In genomic region chr4:56786955-56787354, GRCh38 we compare ENCODE assay signal across 9 cellular contexts. TPM values are rescaled to one million over a fixed set of nuclear protein-coding genes. Genes with fewer than 3 reads are reported as not detected.
DNase-seq lines count a peak whose midpoint lies in the region; ATAC-seq, FAIRE-seq and TF ChIP-seq lines count a peak whose summit lies in the region.
"Had no signal": no experiment of that assay in that cellular context is flagged by ENCODE, and none has a peak within 500 bp of the region (broad histone marks: within the 10 kb centered on the region; RNA-seq: fewer than 3 reads in every experiment).

No MANE protein-coding gene starts in this region.

- H3K9me1 ChIP-seq in K562 (ENCODE audit: control insufficient read depth, insufficient read depth, low read length) = no peaks in the 10 kb centered on the region

- POLR2A ChIA-PET in K562 (lab: Yijun Ruan, JAX) = interaction anchor here (0.6 kb wide), 1 partner anchor 26 kb away, joined by 3 read pairs; no protein-coding TSS in a partner anchor

- no peak overlapping the region for H4K8ac ChIP-seq in mesendoderm (ENCODE audit: low read depth, low read length)

- no peak overlapping the region for H3K23ac ChIP-seq in mesendoderm (ENCODE audit: low read length)

- peaks cover 15 to 32% of the 10 kb centered on the region in 2 experiments for H3K27me3 ChIP-seq in K562 (ENCODE audit: control insufficient read depth in 2 of 2, insufficient read depth in 2 of 2, low read length in 2 of 2)
- no peaks in the 10 kb centered on the region for H3K27me3 ChIP-seq in upper lobe of right lung
- H3K27me3 ChIP-seq in mesendoderm (ENCODE audit: insufficient read depth, low read length, poor library complexity) = no peaks in the 10 kb centered on the region

- H3K9ac ChIP-seq in K562 (ENCODE audit: insufficient read depth in 1 of 2, low read depth in 2 of 2, low read length in 2 of 2) = no peak overlapping the region
- no peak overlapping the region for H3K9ac ChIP-seq in mesendoderm (ENCODE audit: low read length)

- DNase-seq in NCI-H2029 (lab: John Stamatoyannopoulos, UW) (peak; percentile 45), NCI-H2029 treated with DMSO at 0.1 percent for 48 hours (lab: John Stamatoyannopoulos, UW) (no peak), K562 (ENCODE audit: extremely low read depth in 1 of 4, low spot score in 3 of 4) (no peak), kidney tubule cell (ENCODE audit: low spot score) (peak; percentile 53), upper lobe of right lung (peak; percentile 67), HuH-7.5 (ENCODE audit: low spot score) (no peak), mesendoderm (no peak)
- DNase-seq: activated T-cell treated with anti-CD3 and anti-CD28 coated beads, Interleukin-2, amount 50 U/mL, for 72 hours had no signal

- no peak overlapping the region for H4K5ac ChIP-seq in mesendoderm (ENCODE audit: low read length)

- no peak for FAIRE-seq in K562 (lab: Jason Lieb, UNC)

- H3K56ac ChIP-seq in mesendoderm (ENCODE audit: low read length) = no peak overlapping the region

- no peak overlapping the region for H3K4ac ChIP-seq in mesendoderm (ENCODE audit: low read depth, low read length)

- no peaks in the 10 kb centered on the region for H3K79me2 ChIP-seq in K562 (ENCODE audit: control insufficient read depth, insufficient read depth, low read length)
- no peaks in the 10 kb centered on the region for H3K79me2 ChIP-seq in mesendoderm (ENCODE audit: control insufficient read depth, insufficient read depth, low read length)

- H2AFZ ChIP-seq in K562 (ENCODE audit: low read depth, low read length) = no peak overlapping the region

- TF ChIP-seq RAD21 in K562 (CRISPR knock-in tag; conservative IDR thresholded peaks at IDR 0.05 in 1 of 2, IDR thresholded peaks at IDR 0.05 in 1 of 2) = no peak

- no peak overlapping the region for H3K18ac ChIP-seq in mesendoderm (ENCODE audit: low read length)

- intact Hi-C loops in K562 (cut with micrococcal nuclease) (no loop called here), upper lobe of right lung (cut with DNase I) (no loop called here)

- TF ChIP-seq POLR2A in K562 (conservative IDR thresholded peaks at IDR 0.05) = no peak

- in situ Hi-C loops in K562 (cut with MboI) = no loop called here

- 0% methylated on average over 9 of the region's 9 CpGs for WGBS in K562 (ENCODE audit: insufficient coverage, low coverage, missing lambda C conversion rate)
- WGBS in mesendoderm (ENCODE audit: extremely low coverage, insufficient coverage, low lambda C conversion rate) = no CpG with 5 or more reads among the region's 9 CpGs

- no peak for TF ChIP-seq CTCF in K562 (IDR thresholded peaks at IDR 0.05 in 2 of 3, conservative IDR thresholded peaks at IDR 0.05 in 1 of 3; ENCODE audit: insufficient read depth in 2 of 3, low read depth in 1 of 3, low read length in 3 of 3)
- no peak for TF ChIP-seq CTCF in upper lobe of right lung (IDR thresholded peaks at IDR 0.05)

- no peak overlapping the region for H2BK15ac ChIP-seq in mesendoderm (replicated peaks; ENCODE audit: low read depth)

- H2BK5ac ChIP-seq in mesendoderm (ENCODE audit: low read length) = no peak overlapping the region

- no peak overlapping the region for H3K4me2 ChIP-seq in K562 (ENCODE audit: insufficient read depth, low read length)
- no peak overlapping the region for H3K4me2 ChIP-seq in mesendoderm (ENCODE audit: low read length)

- peaks cover 0 to 5% of the 10 kb centered on the region in 2 experiments; a peak in 4 of 5 replicates for H3K4me1 ChIP-seq in K562 (replicated peaks in 1 of 2; ENCODE audit: control insufficient read depth in 2 of 2, insufficient read depth in 2 of 2, low read length in 2 of 2)
- peaks cover 12% of the 10 kb centered on the region for H3K4me1 ChIP-seq in upper lobe of right lung
- H3K4me1 ChIP-seq in mesendoderm (ENCODE audit: control insufficient read depth, low read depth, low read length) = peaks cover 2% of the 10 kb centered on the region

- no peaks in the 10 kb centered on the region for H3K79me1 ChIP-seq in mesendoderm (ENCODE audit: low read length)

- ATAC-seq in K562 (peak; percentile 29; the same call in 2 of the 3 replicates), upper lobe of right lung (peak; percentile 80), HG02938 (IDR thresholded peaks at IDR 0.05; ENCODE audit: unreplicated experiment) (no peak)
- ATAC-seq: activated T-cell treated with anti-CD3 and anti-CD28 coated beads, Interleukin-2, amount 50 U/mL, for 72 hours had no signal

- H3K27ac ChIP-seq in K562 (ENCODE audit: extremely low read depth, low read depth, low read length) (no peak overlapping the region), upper lobe of right lung (peak overlapping the region; percentile 70), mesendoderm (ENCODE audit: low read depth, low read length) (no peak overlapping the region)

- no peak overlapping the region for H2BK120ac ChIP-seq in mesendoderm (ENCODE audit: low read depth, low read length)

- H2AK5ac ChIP-seq in mesendoderm (ENCODE audit: low read length) = no peak overlapping the region

- TF ChIP-seq EP300 in K562 (IDR thresholded peaks at IDR 0.05; ENCODE audit: low read length) = no peak

- no peaks in the 10 kb centered on the region for H3K36me3 ChIP-seq in K562 (ENCODE audit: control insufficient read depth, insufficient read depth, low read length)
- H3K36me3 ChIP-seq in upper lobe of right lung = no peaks in the 10 kb centered on the region
- no peaks in the 10 kb centered on the region for H3K36me3 ChIP-seq in mesendoderm (ENCODE audit: control insufficient read depth, insufficient read depth, low read length)

- no peak overlapping the region for H3K4me3 ChIP-seq in K562
- no peak overlapping the region for H3K4me3 ChIP-seq in upper lobe of right lung
- no peak overlapping the region for H3K4me3 ChIP-seq in mesendoderm (ENCODE audit: low read length)

- no TSS peak for BruUV-seq in K562 (replicated peaks; lab: Mats Ljungman, UMichigan)

- no peaks in the 10 kb centered on the region for H4K20me1 ChIP-seq in K562 (replicated peaks; ENCODE audit: control insufficient read depth, insufficient read depth, low read length)

- CTCF ChIA-PET in K562 (lab: Yijun Ruan, JAX; ENCODE audit: low intra/inter-chr PET ratio) = no interaction called here

- no peaks in the 10 kb centered on the region for H3K9me3 ChIP-seq in K562 (replicated peaks; ENCODE audit: control insufficient read depth, insufficient read depth, low read depth, low read length)
- no peaks in the 10 kb centered on the region for H3K9me3 ChIP-seq in upper lobe of right lung

TF ChIP-seq in K562, 482 proteins besides CTCF, POLR2A, EP300 and RAD21:
- TF ChIP-seq ZNF764 (CRISPR knock-in tag; IDR thresholded peaks at IDR 0.05; ENCODE audit: low read depth) = no peak
- TF ChIP-seq VEZF1 (CRISPR knock-in tag; IDR thresholded peaks at IDR 0.05) = peak; percentile 18; the same call in 1 of the 2 replicates

RNA-seq across cellular contexts. Expression of gene SPINK2, which starts 34.5 kb away (rescaled TPM):
- total RNA-seq in K562 (2011; cell fraction: chromatin; rRNA removed; ENCODE audit: low replicate concordance) = not detected in 2 replicates
- total RNA-seq in K562 (2011; cell fraction: nucleolus; rRNA removed) = not detected in 2 replicates
- total RNA-seq in K562 (2011; cell fraction: nucleoplasm; rRNA removed) = not detected in 2 replicates
- total RNA-seq in K562 (2014; rRNA removed) = not detected in 2 replicates
- not detected in 2 replicates for total RNA-seq in K562 (2014; rRNA removed; fragmentation: Illumina TruSeq; extraction: Trizol)
- not detected in 2 replicates for total RNA-seq in K562 (2015; rRNA removed; fragmentation: Illumina TruSeq; extraction: Trizol)
- not detected in 2 replicates for total RNA-seq in K562 (2021)
- polyA plus RNA-seq in K562 (2011; rRNA removed) = not detected in 2 replicates
- polyA plus RNA-seq in K562 (2011; cell fraction: cytosol; rRNA removed) = not detected in 2 replicates
- polyA plus RNA-seq in K562 (2011; cell fraction: nucleus; rRNA removed) = not detected in 2 replicates
- not detected in 2 replicates for polyA plus RNA-seq in K562 (2012)
- polyA plus RNA-seq in K562 (2014; fragmentation: Illumina TruSeq; extraction: Trizol) = not detected in 2 replicates
- not detected for polyA plus RNA-seq in K562 (2014; fragmentation: Nextera tagmentation; extraction: Ambion mirVana)
- not detected in 2 replicates for polyA plus RNA-seq in K562 (2014; rRNA removed)
- polyA minus RNA-seq in K562 (2011; rRNA and poly(A)+ RNA removed) = not detected in 2 replicates
- not detected in 2 replicates for polyA minus RNA-seq in K562 (2011; cell fraction: cytosol; rRNA and poly(A)+ RNA removed)
- polyA minus RNA-seq in K562 (2011; cell fraction: nucleus; rRNA and poly(A)+ RNA removed) = not detected in 2 replicates
- total RNA-seq in upper lobe of right lung = not detected
- polyA plus RNA-seq in mesendoderm (2013, experiment 1 of 2) = 1.3 TPM
- 1.1 TPM for polyA plus RNA-seq in mesendoderm (2013, experiment 2 of 2)
- total RNA-seq: activated T-cell treated with anti-CD3 and anti-CD28 coated beads, Interleukin-2, amount 50 U/mL, for 72 hours had no signal

Comparison
In these comparisons a context has a peak if more than half of its experiments do, and no peak if none do; other contexts are left out.
1. DNase-seq: peak in NCI-H2029 (single experiment), kidney tubule cell (single experiment) and upper lobe of right lung (single experiment); none in NCI-H2029 treated with DMSO at 0.1 percent for 48 hours (single experiment), K562 (0 of 4), HuH-7.5 (single experiment) and mesendoderm (single experiment).